15 cellular contexts compared by ENCODE assay signal in genomic region chr5:99089822-99090549, GRCh38.
DNase-seq lines count a peak whose midpoint lies in the region; ATAC-seq, FAIRE-seq and TF ChIP-seq lines count a peak whose summit lies in the region.
"Had no signal": no experiment of that assay in that cellular context is flagged by ENCODE, and none has a peak within 500 bp of the region (broad histone marks: within the 10 kb centered on the region; RNA-seq: fewer than 3 reads in every experiment).

No MANE protein-coding gene starts in this region.

- dilution Hi-C loops in endothelial cell of umbilical vein (cut with MboI; ENCODE audit: extremely low pct_ligation_motif_present, low sequenced_read_pairs): no loop called here

- no peaks in the 10 kb centered on the region for H3K4me1 Mint-ChIP-seq in WTC11

- no peak overlapping the region for H3K4ac ChIP-seq in trophoblast cell (ENCODE audit: low read depth, low read length)

- no peak overlapping the region for H2BK12ac ChIP-seq in trophoblast cell (ENCODE audit: low read length)

- H3K79me1 ChIP-seq in trophoblast cell (ENCODE audit: low read length): no peaks in the 10 kb centered on the region

- H4K12ac ChIP-seq in trophoblast cell (ENCODE audit: low read depth, low read length): no peak overlapping the region

- no peak overlapping the region for H2AK5ac ChIP-seq in trophoblast cell (ENCODE audit: low read length)

- H3K4me3 ChIP-seq in SK-N-SH (ENCODE audit: low read depth in 2 of 2, low read length in 1 of 2) (no peak overlapping the region), endothelial cell of umbilical vein (replicated peaks in 1 of 3; ENCODE audit: insufficient read depth in 1 of 3, low read depth in 1 of 3, low read length in 3 of 3) (no peak overlapping the region), trophoblast cell (ENCODE audit: low read depth, low read length) (no peak overlapping the region)
- H3K4me3 ChIP-seq: BLaER1 had no signal

- H3K27ac ChIP-seq in SK-N-SH (ENCODE audit: low read depth in 2 of 2, low read length in 1 of 2): no peak overlapping the region
- H3K27ac ChIP-seq in endothelial cell of umbilical vein (ENCODE audit: insufficient read depth, low read depth, low read length): no peak overlapping the region
- no peak overlapping the region for H3K27ac ChIP-seq in trophoblast cell (ENCODE audit: low read depth, low read length)
- H3K27ac ChIP-seq: 22Rv1, BLaER1 had no signal

- H3F3A ChIP-seq in SK-N-SH (replicated peaks; ENCODE audit: insufficient read depth): no peaks in the 10 kb centered on the region

- H3K4me1 ChIP-seq in SK-N-SH (ENCODE audit: control insufficient read depth in 1 of 2, insufficient read depth in 2 of 2, low read depth in 1 of 2, low read length in 1 of 2) (peaks cover 0 to 15% of the 10 kb centered on the region in 2 experiments; a peak in 2 of 4 replicates), endothelial cell of umbilical vein (ENCODE audit: control insufficient read depth, extremely low read depth, insufficient read depth, low read length) (no peaks in the 10 kb centered on the region), trophoblast cell (ENCODE audit: control insufficient read depth in 1 of 2, insufficient read depth in 2 of 2, low read length in 2 of 2) (no peaks in the 10 kb centered on the region)
- H3K4me1 ChIP-seq: BLaER1 had no signal

- H2BK5ac ChIP-seq in trophoblast cell (ENCODE audit: low read depth, low read length, poor library complexity): no peak overlapping the region

- H3K79me2 ChIP-seq in SK-N-SH (ENCODE audit: insufficient read depth) (no peaks in the 10 kb centered on the region), endothelial cell of umbilical vein (ENCODE audit: control insufficient read depth, insufficient read depth, low read length) (no peaks in the 10 kb centered on the region), trophoblast cell (ENCODE audit: control insufficient read depth, insufficient read depth, low read length, poor library complexity) (no peaks in the 10 kb centered on the region)

- H3K36me3 Mint-ChIP-seq in WTC11: peaks cover 8% of the 10 kb centered on the region

- ATAC-seq in SK-N-SH treated with all-trans-retinoic acid at 6 μM for 48 hours: no peak
- no peak for ATAC-seq in WTC11
- ATAC-seq in HG03159 (IDR thresholded peaks at IDR 0.05; ENCODE audit: unreplicated experiment): no peak

- H3K36me3 ChIP-seq in SK-N-SH (replicated peaks in 1 of 2; ENCODE audit: control insufficient read depth in 1 of 2, insufficient read depth in 2 of 2, low read length in 1 of 2) (no peaks in the 10 kb centered on the region), endothelial cell of umbilical vein (ENCODE audit: control insufficient read depth in 2 of 2, extremely low read depth in 1 of 2, insufficient read depth in 2 of 2, low read length in 2 of 2) (no peaks in the 10 kb centered on the region), trophoblast cell (ENCODE audit: control insufficient read depth in 1 of 2, insufficient read depth in 2 of 2, low read length in 2 of 2) (no peaks in the 10 kb centered on the region)
- H3K36me3 ChIP-seq: BLaER1 had no signal

- no peak overlapping the region for H3K14ac ChIP-seq in trophoblast cell (ENCODE audit: low read length)

- H2AFZ ChIP-seq in SK-N-SH (ENCODE audit: low read depth): no peak overlapping the region
- H2AFZ ChIP-seq in endothelial cell of umbilical vein (ENCODE audit: low read depth, low read length): no peak overlapping the region
- H2AFZ ChIP-seq in trophoblast cell (ENCODE audit: insufficient read depth, low read length, poor library complexity): no peak overlapping the region

- peak; percentile 8 for FAIRE-seq in endothelial cell of umbilical vein (lab: Jason Lieb, UNC)
- FAIRE-seq: GM19239 had no signal

- H4K8ac ChIP-seq in trophoblast cell (ENCODE audit: low read depth, low read length): no peak overlapping the region

- TF ChIP-seq POLR2A in endothelial cell of umbilical vein (IDR thresholded peaks at IDR 0.05; ENCODE audit: low read depth, low read length): no peak

- no TSS peak for BruUV-seq in endothelial cell of umbilical vein (replicated peaks; lab: Mats Ljungman, UMichigan)

- no peak overlapping the region for H3K23ac ChIP-seq in trophoblast cell (ENCODE audit: low read length)

- no peak overlapping the region for H3K4me3 Mint-ChIP-seq in WTC11

- DNase-seq in SK-N-SH: no peak
- DNase-seq in WTC11 (ENCODE audit: low spot score): no peak
- DNase-seq in endothelial cell of umbilical vein (ENCODE audit: low read depth, low spot score): no peak
- peak; percentile 61 to 64 for DNase-seq in trophoblast cell
- DNase-seq in NCI-H1694 (lab: John Stamatoyannopoulos, UW): no peak
- no peak for DNase-seq in NCI-H128 (lab: John Stamatoyannopoulos, UW; ENCODE audit: unreplicated experiment)
- DNase-seq: AML-193, DMS53, GF-D8, HCEC 1CT had no signal

- no peak overlapping the region for H3K9ac ChIP-seq in SK-N-SH
- no peak overlapping the region for H3K9ac ChIP-seq in endothelial cell of umbilical vein (replicated peaks; ENCODE audit: extremely low read depth, insufficient read depth, low read length)
- H3K9ac ChIP-seq in trophoblast cell (ENCODE audit: low read length): no peak overlapping the region
- H3K9ac ChIP-seq: BLaER1 had no signal

- H2BK120ac ChIP-seq in trophoblast cell (ENCODE audit: insufficient read depth, low read length, poor library complexity): no peak overlapping the region

- H3K4me2 ChIP-seq in SK-N-SH (no peak overlapping the region), endothelial cell of umbilical vein (ENCODE audit: insufficient read depth, low read length) (no peak overlapping the region), trophoblast cell (ENCODE audit: low read length) (no peak overlapping the region)
- H3K4me2 ChIP-seq: BLaER1 had no signal

- no peak for TF ChIP-seq EP300 in SK-N-SH (IDR thresholded peaks at IDR 0.05; ENCODE audit: borderline replicate concordance in 1 of 2, low read depth in 1 of 2, low read length in 1 of 2)

- POLR2A ChIA-PET in SK-N-SH (lab: Yijun Ruan, JAX) (no interaction called here), WTC11 (lab: Charles Lee) (no interaction called here), endothelial cell of umbilical vein (lab: Charles Lee) (no interaction called here)

- H3K27me3 ChIP-seq in SK-N-SH (ENCODE audit: insufficient read depth): no peaks in the 10 kb centered on the region
- no peaks in the 10 kb centered on the region for H3K27me3 ChIP-seq in endothelial cell of umbilical vein (ENCODE audit: control insufficient read depth in 2 of 2, insufficient read depth in 2 of 2, low read length in 2 of 2)
- H3K27me3 ChIP-seq in trophoblast cell (ENCODE audit: insufficient read depth, low read length): no peaks in the 10 kb centered on the region
- H3K27me3 ChIP-seq: BLaER1 had no signal

- H3K9me2 ChIP-seq in SK-N-SH: no peaks in the 10 kb centered on the region

- H3K9me3 Mint-ChIP-seq in WTC11: peaks cover 17% of the 10 kb centered on the region

- no peaks in the 10 kb centered on the region for H3K9me1 ChIP-seq in endothelial cell of umbilical vein (replicated peaks; ENCODE audit: control insufficient read depth, extremely low read depth, insufficient read depth, low read length)

- 54% methylated on average over 2 of the region's 2 CpGs for WGBS in SK-N-SH (ENCODE audit: low lambda C conversion rate)
- no CpG with 5 or more reads among the region's 2 CpGs for WGBS in trophoblast cell (ENCODE audit: extremely low coverage, insufficient coverage, insufficient read length)

- H3K18ac ChIP-seq in trophoblast cell (ENCODE audit: low read length): no peak overlapping the region

- H3K27me3 Mint-ChIP-seq in WTC11 (ENCODE audit: low read depth): no peaks in the 10 kb centered on the region

- CTCF ChIA-PET in SK-N-SH (lab: Yijun Ruan, JAX) (no interaction called here), WTC11 (lab: Charles Lee) (no interaction called here), endothelial cell of umbilical vein (lab: Charles Lee) (interaction anchor here (2.2 kb wide), 1 partner anchor 15 kb away, joined by 11 read pairs; no protein-coding TSS in a partner anchor)

- no peak for TF ChIP-seq RAD21 in SK-N-SH (IDR thresholded peaks at IDR 0.05; ENCODE audit: low read length)

- no peaks in the 10 kb centered on the region for H4K20me1 ChIP-seq in SK-N-SH (ENCODE audit: insufficient read depth)
- H4K20me1 ChIP-seq in endothelial cell of umbilical vein (replicated peaks; ENCODE audit: control insufficient read depth, extremely low read depth, insufficient read depth, low read length): no peaks in the 10 kb centered on the region
- H4K20me1 ChIP-seq: BLaER1 had no signal

- TF ChIP-seq CTCF in SK-N-SH (IDR thresholded peaks at IDR 0.05) (no peak), WTC11 (IDR thresholded peaks at IDR 0.05) (no peak), endothelial cell of umbilical vein (IDR thresholded peaks at IDR 0.05; ENCODE audit: extremely low read depth in 1 of 2, insufficient read depth in 1 of 2, low read depth in 1 of 2, low read length in 2 of 2) (no peak)

- no peak overlapping the region for H3K27ac Mint-ChIP-seq in WTC11

- peaks cover 4% of the 10 kb centered on the region; the same call in 1 of the 2 replicates for H3K9me3 ChIP-seq in SK-N-SH
- H3K9me3 ChIP-seq in endothelial cell of umbilical vein (replicated peaks; ENCODE audit: control insufficient read depth, insufficient read depth, low read length): no peaks in the 10 kb centered on the region
- no peaks in the 10 kb centered on the region for H3K9me3 ChIP-seq in trophoblast cell (ENCODE audit: insufficient read depth, low read depth, low read length)
- H3K9me3 ChIP-seq: BLaER1 had no signal

- H4K91ac ChIP-seq in trophoblast cell (ENCODE audit: low read depth, low read length): no peak overlapping the region

- intact Hi-C loops in endothelial cell of umbilical vein (cut with micrococcal nuclease): no loop called here

TF ChIP-seq in SK-N-SH treated with all-trans-retinoic acid at 6 μM for 48 hours, 23 proteins besides CTCF, POLR2A, EP300 and RAD21:
- TF ChIP-seq SNAI2 (CRISPR knock-in tag; IDR thresholded peaks at IDR 0.05) (no peak), ZNF8 (CRISPR knock-in tag; IDR thresholded peaks at IDR 0.05) (peak; percentile 90)

TF ChIP-seq in WTC11, 78 proteins besides CTCF, POLR2A, EP300 and RAD21 (continues in another document):
- no peak for TF ChIP-seq USF2 (CRISPR knock-in tag; IDR thresholded peaks at IDR 0.05)

TF ChIP-seq in endothelial cell of umbilical vein, 7 proteins besides CTCF, POLR2A, EP300 and RAD21 (continues in another document):
- TF ChIP-seq MAX (IDR thresholded peaks at IDR 0.05; ENCODE audit: insufficient read depth, insufficient read length): no peak
- no peak for TF ChIP-seq FOS (IDR thresholded peaks at IDR 0.05; ENCODE audit: borderline replicate concordance, insufficient read depth, low read length)
- no peak for TF ChIP-seq JUN (IDR thresholded peaks at IDR 0.05; ENCODE audit: borderline replicate concordance, insufficient read depth, insufficient read length, low read depth)
- no peak for TF ChIP-seq MYC (IDR thresholded peaks at IDR 0.05; ENCODE audit: low read depth, low read length)
- no peak for TF ChIP-seq GATA2 (IDR thresholded peaks at IDR 0.05; ENCODE audit: insufficient read depth, insufficient read length, low read depth, low read length)
- no peak for TF ChIP-seq EZH2 (IDR thresholded peaks at IDR 0.05; ENCODE audit: borderline replicate concordance, low read depth, low read length, severe bottlenecking)

Comparison
In these comparisons a context has a peak if more than half of its experiments do, and no peak if none do; other contexts are left out.
1. DNase-seq: peak in trophoblast cell (2 of 2); none in SK-N-SH (single experiment), WTC11 (single experiment), endothelial cell of umbilical vein (single experiment), NCI-H1694 (single experiment) and NCI-H128 (single experiment).